Comparison of ENCODE assay signal across 1 cellular context in genomic region chr4:44704673-44705072, GRCh38.
TF ChIP-seq lines count a peak whose summit lies in the region.

No MANE protein-coding gene starts in this region.

TF ChIP-seq in HEK293, 187 proteins besides CTCF, POLR2A, EP300 and RAD21:
- TF ChIP-seq ATF2 (tag by site-specific recombination; IDR thresholded peaks at IDR 0.05; ENCODE audit: low read depth) (peak; percentile 55), KLF10 (tag by site-specific recombination; IDR thresholded peaks at IDR 0.05) (no peak), ZBTB20 (tag by site-specific recombination; IDR thresholded peaks at IDR 0.05) (no peak)
